Comparison of ENCODE assay signal across 8 cellular contexts in the genomic region with DNA sequence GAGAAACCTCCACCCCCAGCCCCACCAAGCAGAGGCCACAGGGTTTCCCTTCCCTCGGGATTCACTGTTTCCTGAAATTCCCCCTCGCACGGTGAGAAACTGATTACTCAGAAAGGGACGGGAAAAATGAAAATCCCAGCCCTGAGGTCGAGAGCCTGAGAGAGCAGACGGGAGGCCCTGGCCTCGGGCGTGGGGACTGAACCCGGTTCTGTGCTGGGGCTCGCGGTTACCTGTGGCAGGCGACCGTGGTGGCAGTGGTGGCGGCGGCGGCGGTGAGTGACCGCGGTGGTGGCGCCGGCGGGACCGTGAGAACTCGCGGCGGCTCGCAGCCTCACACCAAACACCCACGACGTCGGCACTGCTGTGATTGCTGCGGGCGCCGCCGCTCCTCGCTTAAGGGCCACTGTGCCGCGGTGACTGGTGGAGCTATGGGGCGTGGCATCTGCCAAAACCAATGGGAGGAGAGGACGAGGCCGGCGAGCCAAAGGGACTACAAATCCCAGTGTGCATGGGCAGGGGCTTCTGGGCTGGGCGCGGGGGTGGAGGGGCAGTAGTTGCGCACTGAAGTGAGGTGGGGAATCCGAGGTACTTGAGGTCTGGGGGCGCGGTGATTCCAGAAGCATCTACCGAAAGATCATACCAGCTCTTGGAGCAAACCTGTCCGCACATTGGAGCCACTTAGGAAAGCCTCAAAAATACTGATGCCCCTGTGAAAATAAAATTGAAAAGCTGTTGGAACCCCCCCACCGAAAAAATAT. TPM values are rescaled to one million over a fixed set of nuclear protein-coding genes. Genes with fewer than 3 reads are reported as not detected.
DNase-seq lines count a peak whose midpoint lies in the region; ATAC-seq, FAIRE-seq and TF ChIP-seq lines count a peak whose summit lies in the region.

LGMN (minus strand) TSS at position 369 of the 758 bp plus-strand sequence. CDS start 15,841 bp downstream, outside the sequence.

- H3K9ac ChIP-seq in ES-I3 (ENCODE audit: low read depth, low read length) (peak within 1 kb of the TSS; percentile 95), astrocyte (ENCODE audit: low read length) (peak within 1 kb of the TSS; percentile 87)

- H3K9me3 ChIP-seq in ES-I3 (ENCODE audit: control insufficient read depth, insufficient read depth, low read length) (no peaks in the 10 kb centered on the region), astrocyte (ENCODE audit: insufficient read depth, low read depth, low read length) (no peaks in the 10 kb centered on the region), right atrium auricular region (no peaks in the 10 kb centered on the region), prostate gland (no peaks in the 10 kb centered on the region), upper lobe of right lung (no peaks in the 10 kb centered on the region)

- no peak for TF ChIP-seq CTCF in astrocyte (IDR thresholded peaks at IDR 0.05; ENCODE audit: insufficient read depth, low read depth, low read length)
- no peak for TF ChIP-seq CTCF in right atrium auricular region (IDR thresholded peaks at IDR 0.05)
- peak in 2 of 4 experiments; percentile 15 to 16 for TF ChIP-seq CTCF in prostate gland (IDR thresholded peaks at IDR 0.05)
- TF ChIP-seq CTCF in upper lobe of right lung (IDR thresholded peaks at IDR 0.05): no peak

- 0% methylated on average over 42 of the region's 50 CpGs for WGBS in prostate gland

- peak within 1 kb of the TSS; percentile 71 for H3K27ac ChIP-seq in astrocyte (ENCODE audit: low read depth, low read length)
- H3K27ac ChIP-seq in right atrium auricular region: peak within 1 kb of the TSS; percentile 90 to 94
- peak within 1 kb of the TSS; percentile 78 to 85 for H3K27ac ChIP-seq in prostate gland
- H3K27ac ChIP-seq in upper lobe of right lung: peak within 1 kb of the TSS; percentile 89

- H3K4me3 ChIP-seq in astrocyte (ENCODE audit: insufficient read depth, low read depth, low read length): peak within 1 kb of the TSS; percentile 75
- peak within 1 kb of the TSS; percentile 78 for H3K4me3 ChIP-seq in right atrium auricular region
- H3K4me3 ChIP-seq in prostate gland: peak within 1 kb of the TSS; percentile 59 to 78
- H3K4me3 ChIP-seq in upper lobe of right lung: peak within 1 kb of the TSS; percentile 85

- H3K36me3 ChIP-seq in ES-I3 (ENCODE audit: insufficient read depth, low read length) (no peaks in the 10 kb centered on the region), astrocyte (ENCODE audit: insufficient read depth, low read length) (no peaks in the 10 kb centered on the region), right atrium auricular region (peaks cover 2% of the 10 kb centered on the region), prostate gland (no peaks in the 10 kb centered on the region), upper lobe of right lung (no peaks in the 10 kb centered on the region)

- peaks cover 3% of the 10 kb centered on the region for H3K9me3 Mint-ChIP-seq in astrocyte (ENCODE audit: unreplicated experiment)

- H3K4me1 ChIP-seq in ES-I3 (ENCODE audit: insufficient read depth, low read length) (no peaks in the 10 kb centered on the region), astrocyte (ENCODE audit: insufficient read depth, low read length) (no peaks in the 10 kb centered on the region), right atrium auricular region (peaks cover 0 to 15% of the 10 kb centered on the region in 2 donors), prostate gland (replicated peaks) (no peaks in the 10 kb centered on the region), upper lobe of right lung (no peaks in the 10 kb centered on the region)

- H3K27ac Mint-ChIP-seq in astrocyte (ENCODE audit: unreplicated experiment): peak within 1 kb of the TSS; percentile 97

- peak within 1 kb of the TSS; percentile 92 for H3K4me2 ChIP-seq in astrocyte (ENCODE audit: low read length)

- FAIRE-seq in H54 (lab: Jason Lieb, UNC): peak; percentile 93
- no peak for FAIRE-seq in astrocyte (lab: Jason Lieb, UNC)

- H3K4me3 Mint-ChIP-seq in astrocyte (ENCODE audit: unreplicated experiment): peak within 1 kb of the TSS; percentile 96

- H3K4me1 Mint-ChIP-seq in astrocyte (ENCODE audit: low read depth, unreplicated experiment): peaks cover 25% of the 10 kb centered on the region

- H4K20me1 ChIP-seq in astrocyte (ENCODE audit: insufficient read depth, low read length): peaks cover 12% of the 10 kb centered on the region

- H3K27me3 Mint-ChIP-seq in astrocyte (ENCODE audit: low read depth, unreplicated experiment): peaks cover 6% of the 10 kb centered on the region

- H3K27me3 ChIP-seq in astrocyte (ENCODE audit: insufficient read depth, low read length): peaks cover 8% of the 10 kb centered on the region
- no peaks in the 10 kb centered on the region for H3K27me3 ChIP-seq in right atrium auricular region
- no peaks in the 10 kb centered on the region for H3K27me3 ChIP-seq in prostate gland (replicated peaks; ENCODE audit: insufficient read depth)
- H3K27me3 ChIP-seq in upper lobe of right lung: no peaks in the 10 kb centered on the region

- H3K79me2 ChIP-seq in astrocyte (ENCODE audit: insufficient read depth, low read length): no peaks in the 10 kb centered on the region

- TF ChIP-seq POLR2A in H54 (IDR thresholded peaks at IDR 0.05; ENCODE audit: low read depth, low read length) (peak; percentile 94), prostate gland (IDR thresholded peaks at IDR 0.05) (peak; percentile 99)

- intact Hi-C loops in prostate gland (cut with DNase I): loop anchor here (5.0 kb wide), 1 partner anchor 44 kb away; the partner anchor contains the start of gene GOLGA5
- intact Hi-C loops in upper lobe of right lung (cut with DNase I): no loop called here

- peaks cover 4% of the 10 kb centered on the region for H3K36me3 Mint-ChIP-seq in astrocyte (ENCODE audit: low read depth, unreplicated experiment)

- peak; percentile 99 for ATAC-seq in upper lobe of right lung

- DNase-seq in H54 (ENCODE audit: insufficient read length, low spot score): peak; percentile 94
- DNase-seq in NCI-H1092 treated with DMSO at 0.1 percent for 48 hours (lab: John Stamatoyannopoulos, UW): peak; percentile 97
- DNase-seq in T-helper 2 cell: peak; percentile 56 to 88 (median 66)
- peak; percentile 86 for DNase-seq in astrocyte (ENCODE audit: low read depth)
- peak; percentile 98 for DNase-seq in right atrium auricular region (ENCODE audit: low spot score)
- DNase-seq in prostate gland (ENCODE audit: low spot score): peak; percentile 97
- peak; percentile 98 for DNase-seq in upper lobe of right lung

- H2AFZ ChIP-seq in astrocyte (ENCODE audit: low read depth, low read length): peak within 1 kb of the TSS; percentile 84

RNA-seq across cellular contexts. Expression of gene LGMN, which starts in this region (rescaled TPM):
- total RNA-seq in astrocyte: 232 and 278 TPM in 2 replicates
- 100 to 1,000 TPM in 1 of 2 donors, 10 to 100 TPM in 1; 65.6 to 109 TPM for total RNA-seq in right atrium auricular region
- 100 to 1,000 TPM in 1 of 2 donors, 10 to 100 TPM in 1; 88.3 to 155 TPM for total RNA-seq in prostate gland
- 140 TPM for total RNA-seq in upper lobe of right lung

Comparison
In these comparisons a context has a peak if more than half of its experiments do, and no peak if none do; other contexts are left out.
1. Peak in every context shown above with its lines: DNase-seq, ATAC-seq, H3K4me3 ChIP-seq and H3K27ac ChIP-seq.